ENCODE assay signal across 35 cellular contexts in genomic region chr2:76455910-76456309, GRCh38.
"Had no signal": no experiment of that assay in that cellular context is flagged by ENCODE, and none has a peak within 500 bp of the region (broad histone marks: within the 10 kb centered on the region; RNA-seq: fewer than 3 reads in every experiment).

No MANE protein-coding gene starts in this region.

- DNase-seq: Karpas-422, Kasumi-1, MG63, MM.1S, MV-4-11, NCI-H1048, NCI-H1092, NCI-H1092 treated with DMSO at 0.1 percent for 48 hours, NCI-H1105, NCI-H1105 treated with DMSO at 0.1 percent for 48 hours, NCI-H1417, NCI-H1417 treated with DMSO at 0.1 percent for 48 hours, NCI-H1436, NCI-H1436 treated with DMSO at 0.1 percent for 48 hours, NCI-H146, NCI-H1694, NCI-H1694 treated with DMSO at 0.1 percent for 48 hours, NCI-H187, NCI-H187 treated with DMSO at 0.1 percent for 48 hours, NCI-H1930, NCI-H2029, NCI-H2029 treated with DMSO at 0.1 percent for 48 hours, NCI-H2081, NCI-H2081 treated with DMSO at 0.1 percent for 48 hours, NCI-H2107, NCI-H2171, NCI-H2171 treated with DMSO at 0.1 percent for 48 hours, NCI-H2227 treated with DMSO at 0.1 percent for 48 hours, NCI-H226, NCI-H345, NCI-H446, NCI-H446 treated with DMSO at 0.1 percent for 48 hours, NCI-H510A, NCI-H510A treated with DMSO at 0.1 percent for 48 hours had no signal

- H3K27ac ChIP-seq: KMS-11 had no signal

- H3K27me3 ChIP-seq: MG63 had no signal

- H3K36me3 ChIP-seq: MG63 had no signal

- H3K9me3 ChIP-seq: MG63 had no signal

- H3K4me2 ChIP-seq: KMS-11 had no signal

- H3K4me3 ChIP-seq: MG63 had no signal

- H3K9ac ChIP-seq: KMS-11 had no signal
